Comparison of ENCODE assay signal across 8 cellular contexts in the genomic region with DNA sequence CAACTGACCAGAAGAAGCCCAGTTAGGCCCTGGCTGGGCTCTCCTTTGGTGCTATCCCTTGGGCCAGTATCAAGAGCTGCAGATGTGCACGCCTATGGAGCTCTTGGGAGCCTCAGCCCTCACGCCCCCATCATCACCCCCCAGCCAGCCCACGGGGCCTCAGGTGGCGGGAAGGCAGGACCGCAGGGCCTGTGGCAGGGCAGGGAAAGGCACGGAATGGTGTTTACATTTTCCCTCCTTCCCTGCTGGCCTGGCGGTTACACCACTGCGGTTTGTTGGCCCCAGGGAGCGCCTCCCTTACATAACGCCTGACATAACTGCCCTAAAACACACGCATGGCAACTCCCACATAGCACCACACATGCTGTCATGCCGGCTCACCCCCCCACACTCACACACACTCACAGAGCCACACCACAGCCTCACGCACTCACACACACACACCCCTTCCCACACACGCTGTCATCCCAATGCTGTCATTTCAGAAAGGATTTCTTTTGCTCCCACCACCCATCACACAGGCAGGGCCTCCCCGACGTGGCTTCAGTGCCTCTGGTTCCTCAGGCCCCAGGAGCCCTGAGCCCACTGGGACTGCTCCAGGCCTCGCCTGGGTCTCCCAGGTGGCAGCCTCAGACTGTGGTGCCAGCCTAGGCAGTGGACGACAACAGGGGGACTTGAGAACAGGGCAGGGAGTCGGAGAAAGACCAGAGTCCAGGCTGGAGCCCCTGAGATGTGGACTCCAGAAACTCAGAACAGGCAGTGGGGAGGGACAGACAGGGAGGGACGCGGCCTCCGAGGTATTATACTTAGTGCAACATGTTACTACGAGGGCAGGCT. TPM values are rescaled to one million over a fixed set of nuclear protein-coding genes. Genes with fewer than 3 reads are reported as not detected.
A peak's percentile ranks its signal among the peaks of the same experiment; 100 is the strongest.
DNase-seq lines count a peak whose midpoint lies in the region; ATAC-seq and TF ChIP-seq lines count a peak whose summit lies in the region.

No MANE protein-coding gene starts in this region.

- peaks cover 40% of the 10 kb centered on the region for H3K4me1 Mint-ChIP-seq in WTC11
- H3K4me1 Mint-ChIP-seq in stimulated activated naive B cell treated with anti-CD40 and anti-IgM and Interleukin-4, amounts not matched to agents 10 μg/mL and 1 μg/mL and 100 μg/mL, for 72 hours, result peaks cover 31 to 50% of the 10 kb centered on the region in 2 donors

- H3K27me3 ChIP-seq in right cardiac atrium (ENCODE audit: control insufficient read depth, insufficient read depth) (no peaks in the 10 kb centered on the region), WERI-Rb-1 (ENCODE audit: insufficient read depth, low read depth, severe bottlenecking) (no peaks in the 10 kb centered on the region)

- CTCF ChIA-PET in WTC11 (lab: Charles Lee), result interaction anchor here (0.9 to 1.0 kb wide), 2 partner anchors 11 to 16 kb away, joined by 3 read pairs; partner anchors contain the start of gene ZFP36L2

- H3K27ac Mint-ChIP-seq in WTC11, result no peak overlapping the region
- no peak overlapping the region for H3K27ac Mint-ChIP-seq in stimulated activated naive B cell treated with anti-CD40 and anti-IgM and Interleukin-4, amounts not matched to agents 10 μg/mL and 1 μg/mL and 100 μg/mL, for 72 hours

- no peak overlapping the region for H3K4me3 ChIP-seq in right cardiac atrium (ENCODE audit: low read length)
- no peak overlapping the region for H3K4me3 ChIP-seq in WERI-Rb-1 (ENCODE audit: low read depth, low read length)

- H3K9me3 ChIP-seq in right cardiac atrium (ENCODE audit: control insufficient read depth, low read length) (no peaks in the 10 kb centered on the region), WERI-Rb-1 (ENCODE audit: severe bottlenecking) (no peaks in the 10 kb centered on the region)

- intact Hi-C loops in right cardiac atrium (cut with DNase I), result loop anchor here in 1 of 4 donors (10.0 kb wide), 1 partner anchor 46 kb away; no protein-coding TSS in a partner anchor

- DNase-seq in HUDEP-2 (lab: John Stamatoyannopoulos, UW; ENCODE audit: unreplicated experiment in 76 of 76) (peak in 73 of 76 experiments; percentile 53 to 94 (median 84)), WTC11 (ENCODE audit: low spot score) (no peak), right cardiac atrium (peak; percentile 57 to 86 (median 73)), WERI-Rb-1 (no peak), NCI-H2196 (lab: John Stamatoyannopoulos, UW; ENCODE audit: unreplicated experiment) (no peak)
- no peak for DNase-seq in stimulated activated naive B cell treated with anti-CD40 and anti-IgM and Interleukin-4, amounts not matched to agents 10 μg/mL and 1 μg/mL and 100 μg/mL, for 72 hours

- WGBS in right cardiac atrium, result 65% methylated on average over 23 of the region's 23 CpGs

- H3K36me3 Mint-ChIP-seq in WTC11, result no peaks in the 10 kb centered on the region
- peaks cover 3% of the 10 kb centered on the region in 2 donors for H3K36me3 Mint-ChIP-seq in stimulated activated naive B cell treated with anti-CD40 and anti-IgM and Interleukin-4, amounts not matched to agents 10 μg/mL and 1 μg/mL and 100 μg/mL, for 72 hours

- H3K9me3 Mint-ChIP-seq in WTC11, result no peaks in the 10 kb centered on the region
- no peaks in the 10 kb centered on the region for H3K9me3 Mint-ChIP-seq in stimulated activated naive B cell treated with anti-CD40 and anti-IgM and Interleukin-4, amounts not matched to agents 10 μg/mL and 1 μg/mL and 100 μg/mL, for 72 hours

- TF ChIP-seq CTCF in WTC11 (IDR thresholded peaks at IDR 0.05) (no peak), WERI-Rb-1 (IDR thresholded peaks at IDR 0.05; ENCODE audit: low read depth, low read length) (no peak)

- H3K4me3 Mint-ChIP-seq in WTC11, result no peak overlapping the region
- no peak overlapping the region for H3K4me3 Mint-ChIP-seq in stimulated activated naive B cell treated with anti-CD40 and anti-IgM and Interleukin-4, amounts not matched to agents 10 μg/mL and 1 μg/mL and 100 μg/mL, for 72 hours

- H3K27ac ChIP-seq in right cardiac atrium (ENCODE audit: low read length) (no peak overlapping the region), WERI-Rb-1 (no peak overlapping the region)

- H3K27me3 Mint-ChIP-seq in WTC11 (ENCODE audit: low read depth), result no peaks in the 10 kb centered on the region
- no peaks in the 10 kb centered on the region for H3K27me3 Mint-ChIP-seq in stimulated activated naive B cell treated with anti-CD40 and anti-IgM and Interleukin-4, amounts not matched to agents 10 μg/mL and 1 μg/mL and 100 μg/mL, for 72 hours

- no peaks in the 10 kb centered on the region for H3K4me1 ChIP-seq in right cardiac atrium (ENCODE audit: control insufficient read depth, insufficient read depth, low read length)

- ATAC-seq in WTC11 (no peak), right cardiac atrium (peak; percentile 61 to 76), HG03045 (IDR thresholded peaks at IDR 0.05; ENCODE audit: unreplicated experiment) (no peak), HG03342 (IDR thresholded peaks at IDR 0.05; ENCODE audit: unreplicated experiment) (no peak)
- ATAC-seq in stimulated activated naive B cell treated with anti-CD40 and anti-IgM and Interleukin-4, amounts not matched to agents 10 μg/mL and 1 μg/mL and 100 μg/mL, for 72 hours (replicated peaks), result peak; percentile 52 to 57

- POLR2A ChIA-PET in WTC11 (lab: Charles Lee), result no interaction called here

- no peaks in the 10 kb centered on the region for H3K36me3 ChIP-seq in WERI-Rb-1

TF ChIP-seq in WTC11, 78 proteins besides CTCF, POLR2A, EP300 and RAD21 (continues in another document):
- no peak for TF ChIP-seq PRRX2 (CRISPR knock-in tag; IDR thresholded peaks at IDR 0.05)
- no peak for TF ChIP-seq ZNF532 (CRISPR knock-in tag; IDR thresholded peaks at IDR 0.05; ENCODE audit: borderline replicate concordance)
- TF ChIP-seq, protein P1, sequence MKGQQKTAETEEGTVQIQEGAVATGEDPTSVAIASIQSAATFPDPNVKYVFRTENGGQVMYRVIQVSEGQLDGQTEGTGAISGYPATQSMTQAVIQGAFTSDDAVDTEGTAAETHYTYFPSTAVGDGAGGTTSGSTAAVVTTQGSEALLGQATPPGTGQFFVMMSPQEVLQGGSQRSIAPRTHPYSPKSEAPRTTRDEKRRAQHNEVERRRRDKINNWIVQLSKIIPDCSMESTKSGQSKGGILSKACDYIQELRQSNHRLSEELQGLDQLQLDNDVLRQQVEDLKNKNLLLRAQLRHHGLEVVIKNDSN (CRISPR knock-in tag; IDR thresholded peaks at IDR 0.05), result no peak
- TF ChIP-seq, protein P2, sequence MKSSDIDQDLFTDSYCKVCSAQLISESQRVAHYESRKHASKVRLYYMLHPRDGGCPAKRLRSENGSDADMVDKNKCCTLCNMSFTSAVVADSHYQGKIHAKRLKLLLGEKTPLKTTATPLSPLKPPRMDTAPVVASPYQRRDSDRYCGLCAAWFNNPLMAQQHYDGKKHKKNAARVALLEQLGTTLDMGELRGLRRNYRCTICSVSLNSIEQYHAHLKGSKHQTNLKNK (CRISPR knock-in tag; IDR thresholded peaks at IDR 0.05), result no peak
- TF ChIP-seq MYBL2 (CRISPR knock-in tag; IDR thresholded peaks at IDR 0.05), result no peak
- TF ChIP-seq, protein P3, sequence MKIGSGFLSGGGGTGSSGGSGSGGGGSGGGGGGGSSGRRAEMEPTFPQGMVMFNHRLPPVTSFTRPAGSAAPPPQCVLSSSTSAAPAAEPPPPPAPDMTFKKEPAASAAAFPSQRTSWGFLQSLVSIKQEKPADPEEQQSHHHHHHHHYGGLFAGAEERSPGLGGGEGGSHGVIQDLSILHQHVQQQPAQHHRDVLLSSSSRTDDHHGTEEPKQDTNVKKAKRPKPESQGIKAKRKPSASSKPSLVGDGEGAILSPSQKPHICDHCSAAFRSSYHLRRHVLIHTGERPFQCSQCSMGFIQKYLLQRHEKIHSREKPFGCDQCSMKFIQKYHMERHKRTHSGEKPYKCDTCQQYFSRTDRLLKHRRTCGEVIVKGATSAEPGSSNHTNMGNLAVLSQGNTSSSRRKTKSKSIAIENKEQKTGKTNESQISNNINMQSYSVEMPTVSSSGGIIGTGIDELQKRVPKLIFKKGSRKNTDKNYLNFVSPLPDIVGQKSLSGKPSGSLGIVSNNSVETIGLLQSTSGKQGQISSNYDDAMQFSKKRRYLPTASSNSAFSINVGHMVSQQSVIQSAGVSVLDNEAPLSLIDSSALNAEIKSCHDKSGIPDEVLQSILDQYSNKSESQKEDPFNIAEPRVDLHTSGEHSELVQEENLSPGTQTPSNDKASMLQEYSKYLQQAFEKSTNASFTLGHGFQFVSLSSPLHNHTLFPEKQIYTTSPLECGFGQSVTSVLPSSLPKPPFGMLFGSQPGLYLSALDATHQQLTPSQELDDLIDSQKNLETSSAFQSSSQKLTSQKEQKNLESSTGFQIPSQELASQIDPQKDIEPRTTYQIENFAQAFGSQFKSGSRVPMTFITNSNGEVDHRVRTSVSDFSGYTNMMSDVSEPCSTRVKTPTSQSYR (CRISPR knock-in tag; IDR thresholded peaks at IDR 0.05), result no peak
- peak; percentile 87 for TF ChIP-seq GABPB1 (CRISPR knock-in tag; IDR thresholded peaks at IDR 0.05)
- TF ChIP-seq TEAD1 (CRISPR knock-in tag; IDR thresholded peaks at IDR 0.05), result no peak

RNA-seq across cellular contexts. Expression of gene ZFP36L2, which starts 15.7 kb away (rescaled TPM):
- total RNA-seq in WTC11 (2021), result 50.4 to 63.4 TPM (median 61.6 TPM) in 3 replicates
- total RNA-seq in right cardiac atrium, result 10 to 100 TPM; 62.1 to 73.0 (median 68.1) TPM
- 40.3 TPM for polyA plus RNA-seq in right cardiac atrium

Comparison
In these comparisons a context has a peak if more than half of its experiments do, and no peak if none do; other contexts are left out.
1. DNase-seq: peak in HUDEP-2 (73 of 76) and right cardiac atrium (3 of 3); none in WTC11 (single experiment), stimulated activated naive B cell treated with anti-CD40 and anti-IgM and Interleukin-4, amounts not matched to agents 10 μg/mL and 1 μg/mL and 100 μg/mL, for 72 hours (single experiment), WERI-Rb-1 (single experiment) and NCI-H2196 (single experiment).
2. ATAC-seq: peak in right cardiac atrium (2 of 2) and stimulated activated naive B cell treated with anti-CD40 and anti-IgM and Interleukin-4, amounts not matched to agents 10 μg/mL and 1 μg/mL and 100 μg/mL, for 72 hours (2 of 2); none in WTC11 (single experiment), HG03045 (single experiment) and HG03342 (single experiment).